ENCODE assay signal across 22 cellular contexts in the genomic region with DNA sequence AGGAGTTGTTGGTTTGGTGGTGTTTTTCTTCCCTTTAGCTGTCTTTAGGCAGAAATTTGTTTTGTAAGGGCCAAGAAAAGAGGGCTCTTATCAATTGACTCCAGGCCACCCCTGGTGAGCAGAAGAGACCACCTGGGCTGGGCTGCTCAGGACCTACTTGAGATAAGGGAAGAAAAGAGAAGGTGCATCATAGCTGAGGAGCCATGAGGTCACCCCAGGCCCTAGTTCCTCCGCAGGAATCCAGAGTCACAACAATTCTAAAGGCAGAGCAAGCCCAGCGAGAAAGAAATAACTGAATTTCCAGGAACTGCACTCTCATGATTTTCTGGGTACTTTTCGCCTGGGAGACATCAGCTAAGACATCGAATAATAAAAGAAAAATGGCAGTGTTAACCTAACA.
"Had no signal": no experiment of that assay in that cellular context is flagged by ENCODE, and none has a peak within 500 bp of the region (broad histone marks: within the 10 kb centered on the region; RNA-seq: fewer than 3 reads in every experiment).

No MANE protein-coding gene starts in this region.

- H2AFZ ChIP-seq: hepatocyte, parathyroid adenoma had no signal

- H3K4me2 ChIP-seq: hepatocyte had no signal

- H3K36me3 Mint-ChIP-seq: natural killer cell treated with Interleukin-12 subunit alpha and Interleukin-12 subunit beta and Interleukin-15 and Interleukin-18, amount 100 ng/mL, for 72 hours; stimulated activated effector memory CD8-positive, alpha-beta T cell treated with anti-CD3 and anti-CD28 coated beads, Interleukin-12 subunit alpha, Interleukin-12 subunit beta, amount 100 ng/mL, for 72 hours had no signal

- H3K9me3 Mint-ChIP-seq: natural killer cell treated with Interleukin-12 subunit alpha and Interleukin-12 subunit beta and Interleukin-15 and Interleukin-18, amount 100 ng/mL, for 72 hours; stimulated activated effector memory CD8-positive, alpha-beta T cell treated with anti-CD3 and anti-CD28 coated beads, Interleukin-12 subunit alpha, Interleukin-12 subunit beta, amount 100 ng/mL, for 72 hours; stimulated activated naive CD8-positive, alpha-beta T cell treated with anti-CD3 and anti-CD28 coated beads, Interleukin-15, Interleukin-2, amounts not matched to agents 100 ng/mL and 50 ng/mL, for 24 hours had no signal

- H3K4me1 ChIP-seq: gastroesophageal sphincter, parathyroid adenoma, prostate gland, right lobe of liver, testis, tibial nerve had no signal

- H3K4me3 Mint-ChIP-seq: natural killer cell treated with Interleukin-12 subunit alpha and Interleukin-12 subunit beta and Interleukin-15 and Interleukin-18, amount 100 ng/mL, for 72 hours; stimulated activated effector memory CD8-positive, alpha-beta T cell treated with anti-CD3 and anti-CD28 coated beads, Interleukin-12 subunit alpha, Interleukin-12 subunit beta, amount 100 ng/mL, for 72 hours; stimulated activated naive CD8-positive, alpha-beta T cell treated with anti-CD3 and anti-CD28 coated beads, Interleukin-15, Interleukin-2, amounts not matched to agents 100 ng/mL and 50 ng/mL, for 24 hours had no signal

- H3K27ac ChIP-seq: esophagus squamous epithelium, gastroesophageal sphincter, hepatocyte, parathyroid adenoma, prostate gland, right lobe of liver, testis, tibial nerve had no signal

- DNase-seq: cortex of kidney; effector memory CD4-positive, alpha-beta T cell; esophagus squamous epithelium; foreskin fibroblast; glutamatergic neuron; left colon; left ventricle myocardium superior; mesenchymal stem cell; midbrain; retina; right lobe of liver; stimulated activated CD4-positive, alpha-beta T cell treated with anti-CD3 and anti-CD28 coated beads, Interleukin-4, amount 100 ng/mL, for 1 hour; stimulated activated CD8-positive, alpha-beta memory T cell treated with anti-CD3 and anti-CD28 coated beads, Interleukin-4, amount 100 ng/mL, for 48 hours; testis had no signal

- ATAC-seq: gastroesophageal sphincter; left colon; left ventricle myocardium superior; stimulated activated effector memory CD8-positive, alpha-beta T cell treated with anti-CD3 and anti-CD28 coated beads, Interleukin-12 subunit alpha, Interleukin-12 subunit beta, amount 100 ng/mL, for 72 hours had no signal

- H3K4me1 Mint-ChIP-seq: stimulated activated effector memory CD8-positive, alpha-beta T cell treated with anti-CD3 and anti-CD28 coated beads, Interleukin-12 subunit alpha, Interleukin-12 subunit beta, amount 100 ng/mL, for 72 hours had no signal

- H3K79me2 ChIP-seq: hepatocyte, parathyroid adenoma had no signal

- H3K27ac Mint-ChIP-seq: natural killer cell treated with Interleukin-12 subunit alpha and Interleukin-12 subunit beta and Interleukin-15 and Interleukin-18, amount 100 ng/mL, for 72 hours; stimulated activated effector memory CD8-positive, alpha-beta T cell treated with anti-CD3 and anti-CD28 coated beads, Interleukin-12 subunit alpha, Interleukin-12 subunit beta, amount 100 ng/mL, for 72 hours; stimulated activated naive CD8-positive, alpha-beta T cell treated with anti-CD3 and anti-CD28 coated beads, Interleukin-15, Interleukin-2, amounts not matched to agents 100 ng/mL and 50 ng/mL, for 24 hours had no signal

- H3K9me3 ChIP-seq: esophagus squamous epithelium, gastroesophageal sphincter, prostate gland, right lobe of liver, testis, tibial nerve had no signal

- H3K27me3 ChIP-seq: gastroesophageal sphincter, hepatocyte, right lobe of liver, testis, tibial nerve had no signal

- H3K9ac ChIP-seq: parathyroid adenoma had no signal
